In genomic region chr22:29267462-29267857, GRCh38 we compare ENCODE assay signal across 8 cellular contexts. TPM values are rescaled to one million over a fixed set of nuclear protein-coding genes. Genes with fewer than 3 reads are reported as not detected.
DNase-seq lines count a peak whose midpoint lies in the region; ATAC-seq and TF ChIP-seq lines count a peak whose summit lies in the region.

No MANE protein-coding gene starts in this region.

- H2AFZ ChIP-seq in neural progenitor cell (replicated peaks), result peak overlapping the region; percentile 100

- H3K79me2 ChIP-seq in neural progenitor cell (ENCODE audit: low read depth), result peaks cover 66% of the 10 kb centered on the region

- H4K20me1 ChIP-seq in neural progenitor cell (ENCODE audit: low read depth), result peaks cover 40% of the 10 kb centered on the region

- H3K4me1 ChIP-seq in neural progenitor cell, result peaks cover 30% of the 10 kb centered on the region

- no peak for TF ChIP-seq CTCF in neural progenitor cell (IDR thresholded peaks at IDR 0.05)

- H3K27me3 Mint-ChIP-seq in IgD-negative memory B cell, result no peaks in the 10 kb centered on the region
- H3K27me3 Mint-ChIP-seq in dendritic cell treated with granulocyte-macrophage colony-stimulating factor and Interleukin-4, amounts not matched to agents 40 ng/mL and 50 ng/mL, for 4 days, result no peaks in the 10 kb centered on the region
- peaks cover 12% of the 10 kb centered on the region for H3K27me3 Mint-ChIP-seq in neural progenitor cell (ENCODE audit: insufficient read depth, low read depth)

- H3K36me3 ChIP-seq in neural progenitor cell, result peaks cover 6% of the 10 kb centered on the region

- H3K4me1 Mint-ChIP-seq in IgD-negative memory B cell, result peaks cover 24 to 50% (median 38%) of the 10 kb centered on the region in 3 donors
- peaks cover 46% of the 10 kb centered on the region for H3K4me1 Mint-ChIP-seq in dendritic cell treated with granulocyte-macrophage colony-stimulating factor and Interleukin-4, amounts not matched to agents 40 ng/mL and 50 ng/mL, for 4 days (ENCODE audit: low read depth)
- peaks cover 46% of the 10 kb centered on the region for H3K4me1 Mint-ChIP-seq in neural progenitor cell

- intact Hi-C loops in dendritic cell treated with granulocyte-macrophage colony-stimulating factor and Interleukin-4, amounts not matched to agents 40 ng/mL and 50 ng/mL, for 4 days (cut with micrococcal nuclease), result no loop called here

- peak overlapping the region; percentile 95 for H3K4me2 ChIP-seq in neural progenitor cell

- H3K27me3 ChIP-seq in neural progenitor cell, result no peaks in the 10 kb centered on the region

- no peak for ATAC-seq in HG02759 (IDR thresholded peaks at IDR 0.05; ENCODE audit: unreplicated experiment)

- H3K36me3 Mint-ChIP-seq in IgD-negative memory B cell, result peaks cover 8% of the 10 kb centered on the region
- peaks cover 88% of the 10 kb centered on the region for H3K36me3 Mint-ChIP-seq in dendritic cell treated with granulocyte-macrophage colony-stimulating factor and Interleukin-4, amounts not matched to agents 40 ng/mL and 50 ng/mL, for 4 days (ENCODE audit: low read depth)
- H3K36me3 Mint-ChIP-seq in neural progenitor cell, result peaks cover 25% of the 10 kb centered on the region

- H3K27ac Mint-ChIP-seq in IgD-negative memory B cell (peak overlapping the region; percentile 98 to 100 (median 99)), neural progenitor cell (peak overlapping the region; percentile 99)
- peak overlapping the region; percentile 100 for H3K27ac Mint-ChIP-seq in dendritic cell treated with granulocyte-macrophage colony-stimulating factor and Interleukin-4, amounts not matched to agents 40 ng/mL and 50 ng/mL, for 4 days

- peak overlapping the region; percentile 100 for H3K9ac ChIP-seq in neural progenitor cell

- H3K4me3 Mint-ChIP-seq in IgD-negative memory B cell (peak overlapping the region; percentile 94 to 99 (median 98)), neural progenitor cell (peak overlapping the region; percentile 95)
- peak overlapping the region; percentile 87 for H3K4me3 Mint-ChIP-seq in dendritic cell treated with granulocyte-macrophage colony-stimulating factor and Interleukin-4, amounts not matched to agents 40 ng/mL and 50 ng/mL, for 4 days

- peak; percentile 22 for DNase-seq in COLO829 (ENCODE audit: low spot score)
- DNase-seq in neural progenitor cell (ENCODE audit: low spot score), result no peak
- DNase-seq in central memory CD4-positive, alpha-beta T cell, result no peak
- DNase-seq in NOMO-1 treated with dmso at 0.1 percent for 144 hours (lab: John Stamatoyannopoulos, UW; ENCODE audit: unreplicated experiment), result no peak
- DNase-seq in RKO (ENCODE audit: low spot score), result no peak

- no peaks in the 10 kb centered on the region for H3K9me3 ChIP-seq in neural progenitor cell (ENCODE audit: low read depth)

- H3F3A ChIP-seq in neural progenitor cell (ENCODE audit: low read depth), result peaks cover 12% of the 10 kb centered on the region

- H3K9me3 Mint-ChIP-seq in IgD-negative memory B cell, result no peaks in the 10 kb centered on the region
- H3K9me3 Mint-ChIP-seq in dendritic cell treated with granulocyte-macrophage colony-stimulating factor and Interleukin-4, amounts not matched to agents 40 ng/mL and 50 ng/mL, for 4 days, result no peaks in the 10 kb centered on the region
- no peaks in the 10 kb centered on the region for H3K9me3 Mint-ChIP-seq in neural progenitor cell

- peak overlapping the region; percentile 100 for H3K27ac ChIP-seq in neural progenitor cell

- peak overlapping the region; percentile 89 for H3K4me3 ChIP-seq in neural progenitor cell

RNA-seq across cellular contexts. Expression of gene RHBDD3, which starts 0.3 kb away (rescaled TPM):
- polyA plus RNA-seq in IgD-negative memory B cell, result 9.7 TPM
- 16.3 and 78.8 TPM in 2 replicates for total RNA-seq in neural progenitor cell (ENCODE audit: low replicate concordance)

RNA-seq across cellular contexts. Expression of gene EWSR1, which starts 0.6 kb away (rescaled TPM):
- polyA plus RNA-seq in IgD-negative memory B cell, result 211 TPM
- 281 and 379 TPM in 2 replicates for total RNA-seq in neural progenitor cell (ENCODE audit: low replicate concordance)

RNA-seq across cellular contexts. Expression of gene GAS2L1, which starts 39.0 kb away (rescaled TPM):
- polyA plus RNA-seq in IgD-negative memory B cell, result 0.46 TPM
- 0.95 and 5.1 TPM in 2 replicates for total RNA-seq in neural progenitor cell (ENCODE audit: low replicate concordance)

RNA-seq across cellular contexts. Expression of gene RASL10A, which starts 48.0 kb away (rescaled TPM):
- polyA plus RNA-seq in IgD-negative memory B cell, result not detected
- 0.09 and 0.26 TPM in 2 replicates for total RNA-seq in neural progenitor cell (ENCODE audit: low replicate concordance)
